9 cellular contexts compared by ENCODE assay signal in genomic region chr3:30970183-30970582, GRCh38.
DNase-seq lines count a peak whose midpoint lies in the region; ATAC-seq and TF ChIP-seq lines count a peak whose summit lies in the region.
"Had no signal": no experiment of that assay in that cellular context is flagged by ENCODE, and none has a peak within 500 bp of the region (broad histone marks: within the 10 kb centered on the region; RNA-seq: fewer than 3 reads in every experiment).

No MANE protein-coding gene starts in this region.

- H3K9me3 ChIP-seq in DOHH2 (ENCODE audit: control insufficient read depth, insufficient read depth, low read length): no peaks in the 10 kb centered on the region
- H3K9me3 ChIP-seq in effector memory CD4-positive, alpha-beta T cell (ENCODE audit: control insufficient read depth, low read length): no peaks in the 10 kb centered on the region

- H3K79me2 ChIP-seq in DOHH2 (ENCODE audit: control insufficient read depth, low read length): no peaks in the 10 kb centered on the region

- H3K4me2 ChIP-seq in DOHH2 (ENCODE audit: low read length): no peak overlapping the region

- no peak overlapping the region for H3K4me3 ChIP-seq in DOHH2 (ENCODE audit: low read length)
- H3K4me3 ChIP-seq in epithelial cell of proximal tubule (ENCODE audit: low read depth, low read length): no peak overlapping the region
- H3K4me3 ChIP-seq in effector memory CD4-positive, alpha-beta T cell (ENCODE audit: insufficient read depth, low read depth, low read length, poor library complexity, severe bottlenecking): no peak overlapping the region

- no peaks in the 10 kb centered on the region for H3F3A ChIP-seq in DOHH2 (ENCODE audit: control insufficient read depth, insufficient read depth)

- H3K9me2 ChIP-seq in DOHH2 (replicated peaks; ENCODE audit: control insufficient read depth, low read length): no peaks in the 10 kb centered on the region

- H3K27me3 ChIP-seq in DOHH2 (ENCODE audit: control insufficient read depth, low read length): no peaks in the 10 kb centered on the region
- no peaks in the 10 kb centered on the region for H3K27me3 ChIP-seq in effector memory CD4-positive, alpha-beta T cell (replicated peaks; ENCODE audit: control insufficient read depth, insufficient read depth, low read length, poor library complexity, severe bottlenecking)

- ATAC-seq in GM19328 (IDR thresholded peaks at IDR 0.05; ENCODE audit: unreplicated experiment) (no peak), HG02623 (IDR thresholded peaks at IDR 0.05; ENCODE audit: unreplicated experiment) (no peak)

- DNase-seq in NCI-H69 (lab: John Stamatoyannopoulos, UW): peak; percentile 40
- DNase-seq in epithelial cell of proximal tubule (ENCODE audit: low read depth): no peak
- DNase-seq in effector memory CD4-positive, alpha-beta T cell: no peak
- DNase-seq in GOT3 (lab: John Stamatoyannopoulos, UW): no peak
- DNase-seq: NCI-H1694 had no signal

- H4K20me1 ChIP-seq in DOHH2 (ENCODE audit: control insufficient read depth, insufficient read depth, low read depth, low read length): no peaks in the 10 kb centered on the region

- TF ChIP-seq CTCF in 22Rv1 (IDR thresholded peaks at IDR 0.05) (peak; percentile 21), DOHH2 (IDR thresholded peaks at IDR 0.05; ENCODE audit: low read depth, low read length, poor library complexity, severe bottlenecking) (peak; percentile 25), epithelial cell of proximal tubule (conservative IDR thresholded peaks at IDR 0.05; ENCODE audit: low read depth, low read length) (peak; percentile 70)

- no peaks in the 10 kb centered on the region for H3K36me3 ChIP-seq in DOHH2 (ENCODE audit: control insufficient read depth, low read length)
- no peaks in the 10 kb centered on the region for H3K36me3 ChIP-seq in effector memory CD4-positive, alpha-beta T cell (ENCODE audit: control insufficient read depth, insufficient read depth, low read length)

- H3K27ac ChIP-seq in 22Rv1: no peak overlapping the region
- no peak overlapping the region for H3K27ac ChIP-seq in DOHH2 (ENCODE audit: low read depth, low read length)
- no peak overlapping the region for H3K27ac ChIP-seq in effector memory CD4-positive, alpha-beta T cell (ENCODE audit: insufficient read depth, low read length, poor library complexity, severe bottlenecking)

- no peaks in the 10 kb centered on the region for H3K4me1 ChIP-seq in DOHH2 (ENCODE audit: control insufficient read depth, low read length)
- H3K4me1 ChIP-seq in effector memory CD4-positive, alpha-beta T cell (ENCODE audit: control insufficient read depth, insufficient read depth, low read length, poor library complexity, severe bottlenecking): no peaks in the 10 kb centered on the region
